ENCODE assay signal across 38 cellular contexts in the genomic region with DNA sequence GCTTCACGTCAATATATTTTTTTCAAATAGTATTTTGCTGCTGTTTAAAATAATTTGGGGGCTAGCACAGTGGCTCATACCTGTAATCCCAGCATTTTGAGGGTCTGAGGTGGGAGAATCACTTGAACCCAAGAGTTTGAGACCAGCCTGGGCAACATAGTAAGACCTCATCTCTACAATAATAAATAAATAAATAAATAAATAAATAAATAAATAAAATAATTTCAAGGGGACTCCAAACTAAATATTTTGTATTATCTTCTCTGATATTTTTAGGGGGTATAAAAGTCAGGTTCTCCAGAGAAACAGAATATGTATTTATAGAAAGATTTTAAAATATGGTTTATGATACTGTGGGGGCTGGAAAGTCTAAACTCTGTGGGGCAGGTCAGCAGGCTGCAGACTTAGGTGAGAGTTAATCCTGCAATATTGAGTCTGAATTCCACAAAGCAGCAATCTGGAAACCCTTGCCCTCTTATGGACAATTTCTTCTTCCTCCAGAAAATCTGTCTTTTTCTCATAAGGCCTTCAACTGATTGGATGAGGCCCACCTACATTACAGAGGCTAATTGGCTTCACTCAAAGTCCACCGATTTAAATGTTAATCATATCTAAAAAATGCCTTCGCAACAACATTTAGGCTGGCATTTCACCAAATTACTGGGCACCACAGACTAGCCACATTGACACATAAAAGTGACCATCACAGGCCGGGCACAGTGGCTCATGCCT. TPM values are rescaled to one million over a fixed set of nuclear protein-coding genes. Genes with fewer than 3 reads are reported as not detected.
"Had no signal": no experiment of that assay in that cellular context is flagged by ENCODE, and none has a peak within 500 bp of the region (broad histone marks: within the 10 kb centered on the region; RNA-seq: fewer than 3 reads in every experiment).

No MANE protein-coding gene starts in this region.

- H3K9me3 ChIP-seq: MG63 had no signal

- H3K36me3 ChIP-seq: MG63 had no signal

- DNase-seq: Karpas-422, Kasumi-1, MG63, MM.1S, MV-4-11, NCI-H1048, NCI-H1092, NCI-H1092 treated with DMSO at 0.1 percent for 48 hours, NCI-H1105, NCI-H1105 treated with DMSO at 0.1 percent for 48 hours, NCI-H1417, NCI-H1417 treated with DMSO at 0.1 percent for 48 hours, NCI-H1436, NCI-H1436 treated with DMSO at 0.1 percent for 48 hours, NCI-H146, NCI-H1694, NCI-H1694 treated with DMSO at 0.1 percent for 48 hours, NCI-H187, NCI-H187 treated with DMSO at 0.1 percent for 48 hours, NCI-H1930, NCI-H2029, NCI-H2029 treated with DMSO at 0.1 percent for 48 hours, NCI-H2081, NCI-H2081 treated with DMSO at 0.1 percent for 48 hours, NCI-H2107, NCI-H2171, NCI-H2171 treated with DMSO at 0.1 percent for 48 hours, NCI-H2227 treated with DMSO at 0.1 percent for 48 hours, NCI-H226, NCI-H345, NCI-H446, NCI-H446 treated with DMSO at 0.1 percent for 48 hours, NCI-H510A, NCI-H510A treated with DMSO at 0.1 percent for 48 hours, NCI-H524 had no signal

- H3K4me3 ChIP-seq: MG63 had no signal

RNA-seq across cellular contexts. Expression of gene DRD1, which starts 53.5 kb away (rescaled TPM):
- total RNA-seq: LHCN-M2, MCF 10A, NCI-H460 had no signal
